Comparison of ENCODE assay signal across 30 cellular contexts in genomic region chr11:78651136-78651775, GRCh38.
DNase-seq lines count a peak whose midpoint lies in the region; ATAC-seq and TF ChIP-seq lines count a peak whose summit lies in the region.
"Had no signal": no experiment of that assay in that cellular context is flagged by ENCODE, and none has a peak within 500 bp of the region (broad histone marks: within the 10 kb centered on the region; RNA-seq: fewer than 3 reads in every experiment).

No MANE protein-coding gene starts in this region.

- intact Hi-C loops in activated CD4-positive, alpha-beta memory T cell treated with anti-CD3 and anti-CD28 coated beads for 36 hours (cut with micrococcal nuclease) = no loop called here

- no peaks in the 10 kb centered on the region for H3K36me3 ChIP-seq in brain microvascular endothelial cell (replicated peaks)
- H3K36me3 ChIP-seq: prostate gland, sigmoid colon, tibial nerve had no signal

- CTCF ChIA-PET in HEK293T (lab: Yijun Ruan, JAX) = no interaction called here
- CTCF ChIA-PET in activated CD4-positive, alpha-beta memory T cell treated with anti-CD3 and anti-CD28 coated beads for 36 hours (lab: Charles Lee) = interaction anchor here (1.6 kb wide), 1 partner anchor 64 kb away, joined by 6 read pairs; no protein-coding TSS in a partner anchor

- no peak for TF ChIP-seq CTCF in brain microvascular endothelial cell (IDR thresholded peaks at IDR 0.05; ENCODE audit: low read depth, low read length, missing control alignments)

- no peak overlapping the region for H3K27ac ChIP-seq in brain microvascular endothelial cell
- H3K27ac ChIP-seq: epithelial cell of prostate, PC-9, prostate gland, sigmoid colon, tibial nerve had no signal

- no peak overlapping the region for H3K4me3 Mint-ChIP-seq in stimulated activated naive CD8-positive, alpha-beta T cell treated with anti-CD3 and anti-CD28 coated beads, Interleukin-15, Interleukin-2, amounts not matched to agents 100 ng/mL and 50 ng/mL, for 24 hours
- no peak overlapping the region for H3K4me3 Mint-ChIP-seq in activated naive CD8-positive, alpha-beta T cell treated with anti-CD3 and anti-CD28 coated beads for 36 hours
- H3K4me3 Mint-ChIP-seq in activated CD4-positive, alpha-beta memory T cell treated with anti-CD3 and anti-CD28 coated beads for 36 hours = no peak overlapping the region
- H3K4me3 Mint-ChIP-seq: activated naive CD4-positive, alpha-beta T cell treated with anti-CD3 and anti-CD28 coated beads, Interleukin-2, amount 50 U/mL, for 24 hours; CD8-positive, alpha-beta memory T cell; T-helper 2 cell treated with Interferon-gamma antibody and Interleukin-4, amounts not matched to agents 5 μg/mL and 100 μg/mL, for 36 hours had no signal

- H3K27ac Mint-ChIP-seq in stimulated activated naive CD8-positive, alpha-beta T cell treated with anti-CD3 and anti-CD28 coated beads, Interleukin-15, Interleukin-2, amounts not matched to agents 100 ng/mL and 50 ng/mL, for 24 hours = peak overlapping the region; percentile 78
- peak overlapping the region; percentile 51 for H3K27ac Mint-ChIP-seq in activated naive CD8-positive, alpha-beta T cell treated with anti-CD3 and anti-CD28 coated beads for 36 hours
- H3K27ac Mint-ChIP-seq in activated CD4-positive, alpha-beta memory T cell treated with anti-CD3 and anti-CD28 coated beads for 36 hours = no peak overlapping the region
- H3K27ac Mint-ChIP-seq: T-helper 2 cell treated with Interferon-gamma antibody and Interleukin-4, amounts not matched to agents 5 μg/mL and 100 μg/mL, for 36 hours had no signal

- no peak for DNase-seq in stimulated activated naive CD8-positive, alpha-beta T cell treated with anti-CD3 and anti-CD28 coated beads, Interleukin-15, Interleukin-2, amounts not matched to agents 100 U/mL and 50 U/mL, for 24 hours
- DNase-seq in activated naive CD8-positive, alpha-beta T cell treated with anti-CD3 and anti-CD28 coated beads for 36 hours = no peak
- peak; percentile 25 for DNase-seq in left kidney (ENCODE audit: low read depth, low spot score)
- no peak for DNase-seq in NCI-H82 (lab: John Stamatoyannopoulos, UW)
- DNase-seq in HEK293T (ENCODE audit: extremely low spot score) = no peak
- no peak for DNase-seq in brain microvascular endothelial cell
- no peak for DNase-seq in activated CD4-positive, alpha-beta memory T cell treated with anti-CD3 and anti-CD28 coated beads for 36 hours
- DNase-seq: activated CD4-positive, alpha-beta T cell treated with anti-CD3 and anti-CD28 coated beads for 1 hour; anterior cingulate cortex; BE2C; CD8-positive, alpha-beta memory T cell; DMS153; effector CD8-positive, alpha-beta T cell; H7; left ventricle myocardium superior; NCI-H1105 treated with DMSO at 0.1 percent for 48 hours; NCI-H1930; NCI-H524 treated with DMSO at 0.1 percent for 48 hours; nucleus accumbens; PC-9; SIG-M5; sigmoid colon had no signal

- in situ Hi-C loops in brain microvascular endothelial cell (cut with HindIII; ENCODE audit: low pct_ligation_motif_present, low sequenced_read_pairs) = no loop called here

- peaks cover 54% of the 10 kb centered on the region for H3K4me1 Mint-ChIP-seq in stimulated activated naive CD8-positive, alpha-beta T cell treated with anti-CD3 and anti-CD28 coated beads, Interleukin-15, Interleukin-2, amounts not matched to agents 100 ng/mL and 50 ng/mL, for 24 hours (ENCODE audit: low read depth)
- H3K4me1 Mint-ChIP-seq in activated naive CD8-positive, alpha-beta T cell treated with anti-CD3 and anti-CD28 coated beads for 36 hours = peaks cover 46% of the 10 kb centered on the region
- H3K4me1 Mint-ChIP-seq in activated CD4-positive, alpha-beta memory T cell treated with anti-CD3 and anti-CD28 coated beads for 36 hours (ENCODE audit: low read depth) = peaks cover 33% of the 10 kb centered on the region

- no peak for ATAC-seq in stimulated activated naive CD8-positive, alpha-beta T cell treated with anti-CD3 and anti-CD28 coated beads, Interleukin-15, Interleukin-2, amounts not matched to agents 100 U/mL and 50 U/mL, for 24 hours
- ATAC-seq: GM12878, K562, left ventricle myocardium superior had no signal

- no peak overlapping the region for H3K4me3 ChIP-seq in brain microvascular endothelial cell (ENCODE audit: low read depth, low read length)
- H3K4me3 ChIP-seq: GM12878, K562, PC-9, prostate gland, sigmoid colon, tibial nerve had no signal

- H3K9me3 Mint-ChIP-seq in stimulated activated naive CD8-positive, alpha-beta T cell treated with anti-CD3 and anti-CD28 coated beads, Interleukin-15, Interleukin-2, amounts not matched to agents 100 ng/mL and 50 ng/mL, for 24 hours = no peaks in the 10 kb centered on the region
- no peaks in the 10 kb centered on the region for H3K9me3 Mint-ChIP-seq in activated naive CD8-positive, alpha-beta T cell treated with anti-CD3 and anti-CD28 coated beads for 36 hours
- no peaks in the 10 kb centered on the region for H3K9me3 Mint-ChIP-seq in activated CD4-positive, alpha-beta memory T cell treated with anti-CD3 and anti-CD28 coated beads for 36 hours
- H3K9me3 Mint-ChIP-seq: activated naive CD4-positive, alpha-beta T cell treated with anti-CD3 and anti-CD28 coated beads, Interleukin-2, amount 50 U/mL, for 24 hours; CD8-positive, alpha-beta memory T cell; T-helper 2 cell treated with Interferon-gamma antibody and Interleukin-4, amounts not matched to agents 5 μg/mL and 100 μg/mL, for 36 hours had no signal

- H3K27me3 ChIP-seq in brain microvascular endothelial cell (replicated peaks) = no peaks in the 10 kb centered on the region
- H3K27me3 ChIP-seq: BE2C, sigmoid colon, tibial nerve had no signal

- peaks cover 7% of the 10 kb centered on the region for H3K27me3 Mint-ChIP-seq in stimulated activated naive CD8-positive, alpha-beta T cell treated with anti-CD3 and anti-CD28 coated beads, Interleukin-15, Interleukin-2, amounts not matched to agents 100 ng/mL and 50 ng/mL, for 24 hours
- H3K27me3 Mint-ChIP-seq in activated naive CD8-positive, alpha-beta T cell treated with anti-CD3 and anti-CD28 coated beads for 36 hours = no peaks in the 10 kb centered on the region
- peaks cover 6% of the 10 kb centered on the region for H3K27me3 Mint-ChIP-seq in activated CD4-positive, alpha-beta memory T cell treated with anti-CD3 and anti-CD28 coated beads for 36 hours
- H3K27me3 Mint-ChIP-seq: activated naive CD4-positive, alpha-beta T cell treated with anti-CD3 and anti-CD28 coated beads, Interleukin-2, amount 50 U/mL, for 24 hours had no signal

- POLR2A ChIA-PET in HEK293T (lab: Yijun Ruan, JAX) = interaction anchor here (0.5 kb wide), 1 partner anchor 430 kb away, joined by 3 read pairs; no protein-coding TSS in a partner anchor
- POLR2A ChIA-PET in activated CD4-positive, alpha-beta memory T cell treated with anti-CD3 and anti-CD28 coated beads for 36 hours (lab: Charles Lee) = no interaction called here

- H3K36me3 Mint-ChIP-seq in stimulated activated naive CD8-positive, alpha-beta T cell treated with anti-CD3 and anti-CD28 coated beads, Interleukin-15, Interleukin-2, amounts not matched to agents 100 ng/mL and 50 ng/mL, for 24 hours (ENCODE audit: low read depth) = no peaks in the 10 kb centered on the region
- no peaks in the 10 kb centered on the region for H3K36me3 Mint-ChIP-seq in activated naive CD8-positive, alpha-beta T cell treated with anti-CD3 and anti-CD28 coated beads for 36 hours
- no peaks in the 10 kb centered on the region for H3K36me3 Mint-ChIP-seq in activated CD4-positive, alpha-beta memory T cell treated with anti-CD3 and anti-CD28 coated beads for 36 hours
- H3K36me3 Mint-ChIP-seq: activated naive CD4-positive, alpha-beta T cell treated with anti-CD3 and anti-CD28 coated beads, Interleukin-2, amount 50 U/mL, for 24 hours; CD8-positive, alpha-beta memory T cell had no signal

TF ChIP-seq in HEK293T, 16 proteins besides CTCF, POLR2A, EP300 and RAD21:
- no peak for TF ChIP-seq SP1 (IDR thresholded peaks at IDR 0.05)
- TF ChIP-seq FOXA1 (IDR thresholded peaks at IDR 0.05) = no peak
- TF ChIP-seq BHLHE40 (IDR thresholded peaks at IDR 0.05; ENCODE audit: borderline replicate concordance) = no peak
- no peak for TF ChIP-seq L3MBTL2 (conservative IDR thresholded peaks at IDR 0.05)
- TF ChIP-seq PKNOX1 (IDR thresholded peaks at IDR 0.05) = no peak
- TF ChIP-seq ELF4 (IDR thresholded peaks at IDR 0.05) = no peak
- TF ChIP-seq HDGF (IDR thresholded peaks at IDR 0.05; ENCODE audit: borderline replicate concordance) = no peak
- no peak for TF ChIP-seq NFRKB (IDR thresholded peaks at IDR 0.05)
- no peak for TF ChIP-seq TARDBP (IDR thresholded peaks at IDR 0.05)
- no peak for TF ChIP-seq ZNF384 (IDR thresholded peaks at IDR 0.05)
